ENCODE assay signal across 7 cellular contexts in the genomic region with DNA sequence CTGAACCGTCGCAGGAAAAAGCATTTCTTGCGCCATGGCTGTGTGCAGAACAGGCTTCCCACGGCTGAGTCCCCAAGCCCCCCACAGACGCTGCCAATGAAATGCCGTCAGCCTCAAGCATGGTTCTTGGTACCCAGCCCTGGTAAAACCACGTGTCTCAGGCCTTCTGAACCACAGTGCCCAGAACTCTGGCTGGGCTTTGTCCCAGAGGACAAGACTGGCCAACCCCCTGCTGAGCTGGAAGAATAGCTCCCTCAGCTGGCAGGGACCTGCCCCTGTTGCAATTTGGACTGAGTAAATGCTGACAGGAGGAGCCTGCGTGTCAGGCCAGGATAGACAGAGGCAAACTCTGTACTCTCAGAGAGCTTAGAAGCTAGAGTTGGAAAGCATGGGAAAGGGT.
A peak's percentile ranks its signal among the peaks of the same experiment; 100 is the strongest.
DNase-seq lines count a peak whose midpoint lies in the region; ATAC-seq and TF ChIP-seq lines count a peak whose summit lies in the region.
"Not testable (repeated sequence)": the region's sequence is repeated elsewhere in the genome, so short reads cannot be mapped to it uniquely, and the experiment has no call there.

No MANE protein-coding gene starts in this region.

- H3K9me3 ChIP-seq in heart right ventricle, right lobe of liver, psoas muscle: not testable (repeated sequence)

- ATAC-seq in heart right ventricle (peak; percentile 76 to 93 (median 89)), right lobe of liver (peak; percentile 76 to 87 (median 86)), psoas muscle (peak; percentile 91 to 98 (median 95))

- intact Hi-C loops in heart right ventricle (cut with DNase I); right lobe of liver (cut with DNase I); psoas muscle (cut with DNase I): not testable (repeated sequence)

- TF ChIP-seq CTCF in heart right ventricle (IDR thresholded peaks at IDR 0.05) = peak in 1 of 9 donors; percentile 6
- TF ChIP-seq CTCF in right lobe of liver (IDR thresholded peaks at IDR 0.05) = peak in 1 of 4 donors; percentile 22
- TF ChIP-seq CTCF in psoas muscle (IDR thresholded peaks at IDR 0.05) = not testable (repeated sequence)

- H3K4me1 ChIP-seq in heart right ventricle, psoas muscle: not testable (repeated sequence)
- H3K4me1 ChIP-seq in right lobe of liver = peaks cover 0 to 10% (median 4%) of the 10 kb centered on the region in 4 donors

- peak; percentile 44 for DNase-seq in Caki2 (ENCODE audit: low read depth)
- DNase-seq in HK-2 (ENCODE audit: unreplicated experiment) = peak; percentile 7
- DNase-seq in SK-MEL-5 (ENCODE audit: low read depth, low spot score) = peak; percentile 15
- DNase-seq in epithelial cell of prostate (ENCODE audit: low read depth, low spot score); heart right ventricle; psoas muscle: not testable (repeated sequence)
- peak in 2 of 3 donors; percentile 77 to 80 for DNase-seq in right lobe of liver

- H3K27ac ChIP-seq in epithelial cell of prostate (peak overlapping the region; percentile 20), right lobe of liver (peak overlapping the region in 2 of 3 donors; percentile 44 to 62)
- not testable (repeated sequence) for H3K27ac ChIP-seq in heart right ventricle, psoas muscle

- 75 to 87% methylated on average over 1 of the region's 8 CpGs for WGBS in heart right ventricle, 2 donors
- WGBS in right lobe of liver (ENCODE audit: insufficient coverage, low coverage, low lambda C conversion rate, missing lambda C conversion rate) = no CpG with 5 or more reads among the region's 8 CpGs
- 24 to 34% (median 25%) methylated on average over 1 of the region's 8 CpGs for WGBS in psoas muscle, 3 donors

- not testable (repeated sequence) for H3K27me3 ChIP-seq in heart right ventricle; right lobe of liver; psoas muscle (ENCODE audit: insufficient read depth in 3 of 3, low read length in 2 of 3)

- in situ Hi-C loops in Caki2 (cut with HindIII; ENCODE audit: low pct_unique_long_range_greater_than_20kb, low sequenced_read_pairs); SK-MEL-5 (cut with HindIII; ENCODE audit: low pct_unique_long_range_greater_than_20kb, low sequenced_read_pairs): not testable (repeated sequence)

- TF ChIP-seq POLR2A in right lobe of liver (IDR thresholded peaks at IDR 0.05) = not testable (repeated sequence)

- H3K36me3 ChIP-seq in heart right ventricle; right lobe of liver; psoas muscle (ENCODE audit: insufficient read depth in 1 of 2, low read depth in 1 of 2): not testable (repeated sequence)

- H3K4me3 ChIP-seq in heart right ventricle, right lobe of liver, psoas muscle: not testable (repeated sequence)
